9 cellular contexts compared by ENCODE assay signal in genomic region chr17:82246365-82247174, GRCh38. TPM values are rescaled to one million over a fixed set of nuclear protein-coding genes. Genes with fewer than 3 reads are reported as not detected.
DNase-seq lines count a peak whose midpoint lies in the region; ATAC-seq, FAIRE-seq and TF ChIP-seq lines count a peak whose summit lies in the region.
"Had no signal": no experiment of that assay in that cellular context is flagged by ENCODE, and none has a peak within 500 bp of the region (broad histone marks: within the 10 kb centered on the region; RNA-seq: fewer than 3 reads in every experiment).

No MANE protein-coding gene starts in this region.

- ATAC-seq in HG02763 (IDR thresholded peaks at IDR 0.05; ENCODE audit: unreplicated experiment): no peak
- ATAC-seq in HG03457 (IDR thresholded peaks at IDR 0.05; ENCODE audit: unreplicated experiment): no peak

- H3K27ac Mint-ChIP-seq in activated naive CD4-positive, alpha-beta T cell treated with anti-CD3 and anti-CD28 coated beads, Interleukin-2, amount 50 U/mL, for 24 hours: peak overlapping the region; percentile 30
- peak overlapping the region; percentile 85 for H3K27ac Mint-ChIP-seq in astrocyte (ENCODE audit: unreplicated experiment)

- H3K4me1 Mint-ChIP-seq in activated naive CD4-positive, alpha-beta T cell treated with anti-CD3 and anti-CD28 coated beads, Interleukin-2, amount 50 U/mL, for 24 hours: peaks cover 31% of the 10 kb centered on the region
- peaks cover 12% of the 10 kb centered on the region for H3K4me1 Mint-ChIP-seq in astrocyte (ENCODE audit: low read depth, unreplicated experiment)

- H3K4me3 Mint-ChIP-seq in activated naive CD4-positive, alpha-beta T cell treated with anti-CD3 and anti-CD28 coated beads, Interleukin-2, amount 50 U/mL, for 24 hours: no peak overlapping the region
- H3K4me3 Mint-ChIP-seq in astrocyte (ENCODE audit: unreplicated experiment): peak overlapping the region; percentile 45

- TF ChIP-seq CTCF in astrocyte (IDR thresholded peaks at IDR 0.05; ENCODE audit: insufficient read depth, low read depth, low read length): no peak

- no peak for DNase-seq in activated naive CD4-positive, alpha-beta T cell treated with Interleukin-2 at 50 U/mL for 16 hours
- peak; percentile 71 for DNase-seq in astrocyte (ENCODE audit: low read depth)
- peak; percentile 66 for DNase-seq in kidney glomerular epithelial cell (lab: John Stamatoyannopoulos, UW)
- DNase-seq in NCI-H187 (lab: John Stamatoyannopoulos, UW): no peak
- DNase-seq: NCI-H2029 had no signal

- H3K9ac ChIP-seq in astrocyte (ENCODE audit: low read length): peak overlapping the region; percentile 37

- H3K27ac ChIP-seq in astrocyte (ENCODE audit: low read depth, low read length) (peak overlapping the region; percentile 71), urinary bladder (ENCODE audit: low read depth) (peak overlapping the region; percentile 52)

- no peaks in the 10 kb centered on the region for H3K9me3 ChIP-seq in astrocyte (ENCODE audit: insufficient read depth, low read depth, low read length)

- peaks cover 7% of the 10 kb centered on the region for H3K36me3 Mint-ChIP-seq in activated naive CD4-positive, alpha-beta T cell treated with anti-CD3 and anti-CD28 coated beads, Interleukin-2, amount 50 U/mL, for 24 hours
- H3K36me3 Mint-ChIP-seq in astrocyte (ENCODE audit: low read depth, unreplicated experiment): peaks cover 27% of the 10 kb centered on the region

- H3K36me3 ChIP-seq in astrocyte (ENCODE audit: insufficient read depth, low read length) (peaks cover 48% of the 10 kb centered on the region), urinary bladder (ENCODE audit: insufficient read depth) (peaks cover 17% of the 10 kb centered on the region)

- no peak overlapping the region for H2AFZ ChIP-seq in astrocyte (ENCODE audit: low read depth, low read length)

- peaks cover 100% of the 10 kb centered on the region for H4K20me1 ChIP-seq in astrocyte (ENCODE audit: insufficient read depth, low read length)

- H3K79me2 ChIP-seq in astrocyte (ENCODE audit: insufficient read depth, low read length): peaks cover 82% of the 10 kb centered on the region

- 44% methylated on average over 27 of the region's 27 CpGs for WGBS in urinary bladder

- H3K9me3 Mint-ChIP-seq in activated naive CD4-positive, alpha-beta T cell treated with anti-CD3 and anti-CD28 coated beads, Interleukin-2, amount 50 U/mL, for 24 hours: no peaks in the 10 kb centered on the region
- H3K9me3 Mint-ChIP-seq in astrocyte (ENCODE audit: unreplicated experiment): no peaks in the 10 kb centered on the region

- H3K4me3 ChIP-seq in astrocyte (ENCODE audit: insufficient read depth, low read depth, low read length) (no peak overlapping the region), urinary bladder (ENCODE audit: low read depth, low read length) (no peak overlapping the region)

- H3K27me3 Mint-ChIP-seq in activated naive CD4-positive, alpha-beta T cell treated with anti-CD3 and anti-CD28 coated beads, Interleukin-2, amount 50 U/mL, for 24 hours: no peaks in the 10 kb centered on the region
- H3K27me3 Mint-ChIP-seq in astrocyte (ENCODE audit: low read depth, unreplicated experiment): no peaks in the 10 kb centered on the region

- no peak for FAIRE-seq in astrocyte (lab: Jason Lieb, UNC)

- no peaks in the 10 kb centered on the region for H3K27me3 ChIP-seq in astrocyte (ENCODE audit: insufficient read depth, low read length)

- peaks cover 36% of the 10 kb centered on the region for H3K4me1 ChIP-seq in astrocyte (ENCODE audit: insufficient read depth, low read length)
- H3K4me1 ChIP-seq in urinary bladder (ENCODE audit: insufficient read depth): no peaks in the 10 kb centered on the region

- H3K4me2 ChIP-seq in astrocyte (ENCODE audit: low read length): peak overlapping the region; percentile 49

RNA-seq across cellular contexts. Expression of gene SLC16A3, which starts 17.7 kb away (rescaled TPM):
- total RNA-seq in astrocyte (292 and 385 TPM in 2 replicates), urinary bladder (29.9 TPM)
- 65.5 TPM for polyA plus RNA-seq in urinary bladder

RNA-seq across cellular contexts. Expression of gene CSNK1D, which starts 26.9 kb away (rescaled TPM):
- total RNA-seq in astrocyte: 146 and 153 TPM in 2 replicates
- total RNA-seq in urinary bladder: 41.7 TPM
- 122 TPM for polyA plus RNA-seq in urinary bladder

RNA-seq across cellular contexts. Expression of gene CCDC57, which starts 33.9 kb away (rescaled TPM):
- total RNA-seq in astrocyte: 19.9 and 20.4 TPM in 2 replicates
- 25.9 TPM for total RNA-seq in urinary bladder
- polyA plus RNA-seq in urinary bladder: 23.7 TPM

Comparison
In these comparisons a context has a peak if more than half of its experiments do, and no peak if none do; other contexts are left out.
1. DNase-seq: peak in astrocyte (single experiment) and kidney glomerular epithelial cell (single experiment); none in activated naive CD4-positive, alpha-beta T cell treated with Interleukin-2 at 50 U/mL for 16 hours (single experiment) and NCI-H187 (0 of 2).